ENCODE assay signal across 20 cellular contexts in the genomic region with DNA sequence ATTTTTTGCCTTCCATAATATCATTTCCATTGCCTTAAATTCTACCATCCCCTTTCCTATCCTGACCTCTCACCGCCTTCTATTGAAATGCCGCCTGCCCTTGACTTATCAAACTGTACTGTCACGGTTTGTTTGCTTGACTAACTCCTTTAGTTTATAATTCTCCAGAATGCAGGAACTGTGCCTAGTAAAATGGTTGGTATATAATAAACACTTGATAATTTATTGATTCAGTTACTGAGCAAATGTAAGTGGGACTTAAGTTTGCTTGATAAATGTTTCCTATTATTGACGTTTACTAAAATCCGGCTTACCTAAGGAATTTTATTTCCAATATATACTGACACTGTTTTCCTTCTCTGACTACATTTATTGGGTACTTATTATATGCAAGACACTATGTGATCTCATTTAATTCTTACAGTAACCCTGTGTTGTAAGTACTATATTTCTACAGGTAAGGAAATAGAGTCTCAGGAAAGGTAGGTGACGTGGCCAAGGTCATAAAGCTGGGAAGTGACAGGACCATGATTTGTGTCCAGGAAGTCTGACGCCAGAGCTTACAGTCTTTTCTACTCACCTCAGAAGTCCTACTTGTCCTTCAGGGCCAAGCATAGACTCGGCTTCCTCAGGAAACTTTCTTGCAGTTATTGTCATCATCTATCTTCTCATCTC. TPM values are rescaled to one million over a fixed set of nuclear protein-coding genes. Genes with fewer than 3 reads are reported as not detected.
DNase-seq lines count a peak whose midpoint lies in the region; ATAC-seq and TF ChIP-seq lines count a peak whose summit lies in the region.
"Had no signal": no experiment of that assay in that cellular context is flagged by ENCODE, and none has a peak within 500 bp of the region (broad histone marks: within the 10 kb centered on the region; RNA-seq: fewer than 3 reads in every experiment).

No MANE protein-coding gene starts in this region.

- H3K4me1 ChIP-seq in hepatocyte (ENCODE audit: insufficient read depth) (peaks cover 67% of the 10 kb centered on the region), smooth muscle cell (ENCODE audit: low read depth) (no peaks in the 10 kb centered on the region), left lung (no peaks in the 10 kb centered on the region)

- H3K9me3 ChIP-seq in hepatocyte (ENCODE audit: low read depth) (no peaks in the 10 kb centered on the region), smooth muscle cell (replicated peaks; ENCODE audit: low read depth) (no peaks in the 10 kb centered on the region), left lung (no peaks in the 10 kb centered on the region)

- intact Hi-C loops in Right ventricle myocardium inferior (cut with DNase I) (no loop called here), left lung (cut with DNase I) (no loop called here)

- no peaks in the 10 kb centered on the region for H3K27me3 ChIP-seq in hepatocyte
- no peaks in the 10 kb centered on the region for H3K27me3 ChIP-seq in smooth muscle cell (ENCODE audit: low read depth)
- H3K27me3 ChIP-seq in left lung: no peaks in the 10 kb centered on the region

- H3K4me2 ChIP-seq in hepatocyte (no peak overlapping the region), smooth muscle cell (no peak overlapping the region)
- H3K4me2 ChIP-seq: GM23338 had no signal

- in situ Hi-C loops in GM13976 (cut with MboI; ENCODE audit: low sequenced_read_pairs, unreplicated experiment): no loop called here

- H4K20me1 ChIP-seq in hepatocyte (ENCODE audit: insufficient read depth, poor library complexity, severe bottlenecking) (no peaks in the 10 kb centered on the region), smooth muscle cell (ENCODE audit: low read depth) (no peaks in the 10 kb centered on the region)

- no peak for TF ChIP-seq CTCF in LNCaP clone FGC (IDR thresholded peaks at IDR 0.05; ENCODE audit: control insufficient read depth, extremely low read depth, insufficient read depth)
- TF ChIP-seq CTCF in hepatocyte (IDR thresholded peaks at IDR 0.05; ENCODE audit: poor library complexity): no peak
- TF ChIP-seq CTCF in smooth muscle cell (IDR thresholded peaks at IDR 0.05; ENCODE audit: borderline replicate concordance, insufficient read depth, poor library complexity, severe bottlenecking): no peak
- TF ChIP-seq CTCF in GM13976 (IDR thresholded peaks at IDR 0.05; ENCODE audit: borderline replicate concordance, control extremely low read depth, extremely low read depth, insufficient read depth, missing control alignments): no peak
- TF ChIP-seq CTCF in left lung (IDR thresholded peaks at IDR 0.05): no peak

- no peaks in the 10 kb centered on the region for H3K36me3 ChIP-seq in hepatocyte (replicated peaks; ENCODE audit: insufficient read depth, low read depth)
- H3K36me3 ChIP-seq in smooth muscle cell (ENCODE audit: low read depth): no peaks in the 10 kb centered on the region
- no peaks in the 10 kb centered on the region for H3K36me3 ChIP-seq in left lung

- H3K27ac ChIP-seq in hepatocyte: peak overlapping the region; percentile 95
- H3K27ac ChIP-seq in smooth muscle cell (ENCODE audit: low read depth): peak overlapping the region; percentile 26
- H3K27ac ChIP-seq in left lung: no peak overlapping the region

- H2AFZ ChIP-seq in hepatocyte: peak overlapping the region; percentile 37
- no peak overlapping the region for H2AFZ ChIP-seq in smooth muscle cell (ENCODE audit: low read depth)
- H2AFZ ChIP-seq: GM23338 had no signal

- ATAC-seq in Right ventricle myocardium inferior: no peak
- ATAC-seq in left lung: no peak
- ATAC-seq: GM23338, PC-3 had no signal

- WGBS in hepatocyte (ENCODE audit: low lambda C conversion rate, missing lambda C conversion rate): 48% methylated on average over 8 of the region's 8 CpGs
- 83% methylated on average over 8 of the region's 8 CpGs for WGBS in smooth muscle cell (ENCODE audit: low lambda C conversion rate)

- H3F3A ChIP-seq in smooth muscle cell (ENCODE audit: low read depth): peaks cover 7% of the 10 kb centered on the region

- no peak overlapping the region for H3K9ac ChIP-seq in smooth muscle cell (ENCODE audit: low read depth)

- H3K4me3 ChIP-seq in LNCaP clone FGC (ENCODE audit: low read depth, low read length): no peak overlapping the region
- H3K4me3 ChIP-seq in hepatocyte: no peak overlapping the region
- H3K4me3 ChIP-seq in smooth muscle cell: no peak overlapping the region
- no peak overlapping the region for H3K4me3 ChIP-seq in left lung
- H3K4me3 ChIP-seq: GM23338 had no signal

- DNase-seq in LNCaP clone FGC (ENCODE audit: low read depth): peak; percentile 84
- peak; percentile 62 for DNase-seq in hepatocyte (ENCODE audit: low spot score)
- peak; percentile 71 for DNase-seq in mucosa of gallbladder (ENCODE audit: low spot score)
- no peak for DNase-seq in smooth muscle cell (lab: John Stamatoyannopoulos, UW; ENCODE audit: unreplicated experiment)
- no peak for DNase-seq in Right ventricle myocardium inferior (ENCODE audit: missing footprints)
- DNase-seq in GM13976 (ENCODE audit: low spot score): no peak
- no peak for DNase-seq in left lung
- no peak for DNase-seq in NCI-H526 treated with DMSO at 0.1 percent for 48 hours (lab: John Stamatoyannopoulos, UW)
- DNase-seq: AML-193; CD4-positive, CD25-positive, alpha-beta regulatory T cell; DND-41; GDM1; KBM-7; NCI-H1092; NCI-H2107; NCI-H748 treated with DMSO at 0.1 percent for 48 hours; PC-3; Right ventricle myocardium superior had no signal

- H3K9me2 ChIP-seq in hepatocyte (replicated peaks; ENCODE audit: insufficient read depth): no peaks in the 10 kb centered on the region

- H3K79me2 ChIP-seq in hepatocyte (no peaks in the 10 kb centered on the region), smooth muscle cell (ENCODE audit: low read depth) (no peaks in the 10 kb centered on the region)

RNA-seq across cellular contexts. Expression of gene DPT, which starts 35.7 kb away (rescaled TPM):
- total RNA-seq in hepatocyte (12.5 and 13.5 TPM in 2 replicates), mucosa of gallbladder (30.7 TPM), smooth muscle cell (3.1 and 7.7 TPM in 2 replicates), Right ventricle myocardium inferior (42.0 TPM), left lung (10 to 100 TPM; 10.7 to 28.6 TPM)
- polyA plus RNA-seq in hepatocyte (8.2 and 14.6 TPM in 2 replicates), smooth muscle cell (13.1 and 13.4 TPM in 2 replicates)
- total RNA-seq: CD4-positive, CD25-positive, alpha-beta regulatory T cell; GM23338; M059J; PC-3 had no signal
- polyA plus RNA-seq: CD4-positive, CD25-positive, alpha-beta regulatory T cell; GM23338 had no signal

Comparison
In these comparisons a context has a peak if more than half of its experiments do, and no peak if none do; other contexts are left out.
1. DNase-seq: peak in LNCaP clone FGC (single experiment), hepatocyte (single experiment) and mucosa of gallbladder (single experiment); none in smooth muscle cell (single experiment), Right ventricle myocardium inferior (single experiment), GM13976 (single experiment), left lung (0 of 2) and NCI-H526 treated with DMSO at 0.1 percent for 48 hours (single experiment).
2. H3K27ac ChIP-seq: peak in hepatocyte (single experiment) and smooth muscle cell (single experiment); none in left lung (0 of 2).